1 cellular context compared by ENCODE assay signal in the genomic region with DNA sequence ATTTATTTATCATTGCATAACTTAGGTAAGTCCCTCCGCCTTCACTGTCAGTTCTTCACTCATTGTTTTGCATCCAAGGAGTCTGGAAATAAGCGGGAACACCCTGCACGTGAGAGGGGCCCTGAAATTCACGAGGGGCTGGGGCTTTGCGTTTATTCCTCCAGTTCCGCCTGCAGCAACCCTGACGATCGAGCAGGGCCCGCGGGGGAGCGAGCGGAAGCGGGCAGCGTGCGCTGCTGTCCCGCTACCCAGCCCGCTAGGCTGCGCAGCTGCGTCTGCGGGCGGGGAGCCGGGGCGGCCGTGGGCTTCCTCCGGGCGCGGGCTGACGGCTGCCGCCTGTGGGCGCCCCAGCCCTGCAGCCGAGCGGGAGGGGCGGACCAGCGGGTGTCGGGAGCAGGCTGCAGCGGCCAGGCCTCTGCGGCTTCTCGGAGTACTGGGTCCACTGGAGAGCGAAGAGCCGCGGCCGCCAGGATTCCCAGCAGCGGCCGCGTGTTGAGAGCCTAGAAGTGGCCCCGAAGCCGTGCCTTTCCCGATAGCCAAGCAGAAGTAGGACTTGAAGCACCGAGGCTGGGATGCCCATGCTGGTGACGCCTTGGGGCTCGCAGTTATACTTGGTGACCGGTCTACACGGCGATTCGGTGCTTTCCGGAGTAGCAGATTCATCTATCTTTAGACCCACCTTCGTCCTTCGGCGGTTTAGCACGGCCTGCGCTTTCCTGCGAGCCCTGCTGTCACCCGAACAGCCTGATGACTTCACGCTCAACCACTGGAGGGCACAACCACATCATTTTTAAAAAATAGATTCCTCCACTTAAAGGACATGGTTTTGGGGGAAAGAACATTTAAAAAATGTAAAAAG.
TF ChIP-seq lines count a peak whose summit lies in the region.

No MANE protein-coding gene starts in this region.

TF ChIP-seq in WTC11, 78 proteins besides CTCF, POLR2A, EP300 and RAD21 (continued from another document and continues in another):
- TF ChIP-seq, protein P1, sequence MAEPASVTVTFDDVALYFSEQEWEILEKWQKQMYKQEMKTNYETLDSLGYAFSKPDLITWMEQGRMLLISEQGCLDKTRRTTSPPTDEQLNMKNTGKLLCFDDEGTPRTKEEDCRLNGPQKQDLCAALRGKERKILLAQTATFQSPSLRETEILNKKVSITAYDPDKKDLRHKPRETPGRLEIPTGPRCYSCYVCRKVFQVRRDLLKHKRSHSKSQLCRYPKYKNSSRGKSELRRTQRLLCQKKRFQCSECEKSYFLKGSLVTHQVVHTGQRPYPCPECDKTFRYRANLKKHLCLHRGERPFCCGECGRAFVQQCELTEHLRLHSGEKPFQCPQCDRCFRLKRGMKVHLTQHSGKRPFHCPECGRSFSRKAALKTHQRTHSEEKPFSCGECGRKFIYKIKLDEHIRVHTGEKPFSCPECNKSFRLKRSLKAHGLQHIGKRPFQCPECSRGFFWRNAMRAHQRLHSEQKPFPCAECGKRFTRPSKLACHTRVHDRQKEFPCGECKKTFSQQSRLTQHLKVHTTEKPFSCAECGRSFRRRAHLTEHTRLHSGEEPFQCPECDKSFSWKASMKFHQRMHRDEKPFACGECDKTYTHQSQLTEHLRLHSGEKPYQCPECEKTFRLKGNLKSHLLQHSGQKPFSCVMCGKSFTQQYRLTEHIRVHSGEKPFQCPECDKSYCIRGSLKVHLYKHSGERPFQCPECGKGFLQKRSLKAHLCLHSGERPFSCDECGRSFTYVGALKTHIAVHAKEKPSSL (CRISPR knock-in tag; conservative IDR thresholded peaks at IDR 0.05): no peak
- TF ChIP-seq ZNF219 (CRISPR knock-in tag; IDR thresholded peaks at IDR 0.05; ENCODE audit: borderline replicate concordance): no peak; the same call in 1 of the 2 replicates
- TF ChIP-seq MXD4 (CRISPR knock-in tag; IDR thresholded peaks at IDR 0.05; ENCODE audit: borderline replicate concordance): no peak
- TF ChIP-seq NFYB (CRISPR knock-in tag; conservative IDR thresholded peaks at IDR 0.05; ENCODE audit: low read depth): no peak
- TF ChIP-seq TP53 (CRISPR knock-in tag; IDR thresholded peaks at IDR 0.05): peak; percentile 90; the same call in 1 of the 2 replicates
- TF ChIP-seq SMAD4 (CRISPR knock-in tag; IDR thresholded peaks at IDR 0.05): no peak
- no peak for TF ChIP-seq MYBL2 (CRISPR knock-in tag; IDR thresholded peaks at IDR 0.05)
- TF ChIP-seq GTF2I (CRISPR knock-in tag; conservative IDR thresholded peaks at IDR 0.05): no peak
- TF ChIP-seq RORB (CRISPR knock-in tag; IDR thresholded peaks at IDR 0.05): no peak
- TF ChIP-seq, protein P2, sequence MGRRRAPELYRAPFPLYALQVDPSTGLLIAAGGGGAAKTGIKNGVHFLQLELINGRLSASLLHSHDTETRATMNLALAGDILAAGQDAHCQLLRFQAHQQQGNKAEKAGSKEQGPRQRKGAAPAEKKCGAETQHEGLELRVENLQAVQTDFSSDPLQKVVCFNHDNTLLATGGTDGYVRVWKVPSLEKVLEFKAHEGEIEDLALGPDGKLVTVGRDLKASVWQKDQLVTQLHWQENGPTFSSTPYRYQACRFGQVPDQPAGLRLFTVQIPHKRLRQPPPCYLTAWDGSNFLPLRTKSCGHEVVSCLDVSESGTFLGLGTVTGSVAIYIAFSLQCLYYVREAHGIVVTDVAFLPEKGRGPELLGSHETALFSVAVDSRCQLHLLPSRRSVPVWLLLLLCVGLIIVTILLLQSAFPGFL (CRISPR knock-in tag; IDR thresholded peaks at IDR 0.05; ENCODE audit: borderline replicate concordance): 0 out of 2 replicates have a peak, but pooled peaks have one; percentile 47
- no peak for TF ChIP-seq KAT7 (CRISPR knock-in tag; IDR thresholded peaks at IDR 0.05; ENCODE audit: borderline replicate concordance)
- TF ChIP-seq ETV6 (CRISPR knock-in tag; IDR thresholded peaks at IDR 0.05): peak; percentile 76
- TF ChIP-seq, protein P3, sequence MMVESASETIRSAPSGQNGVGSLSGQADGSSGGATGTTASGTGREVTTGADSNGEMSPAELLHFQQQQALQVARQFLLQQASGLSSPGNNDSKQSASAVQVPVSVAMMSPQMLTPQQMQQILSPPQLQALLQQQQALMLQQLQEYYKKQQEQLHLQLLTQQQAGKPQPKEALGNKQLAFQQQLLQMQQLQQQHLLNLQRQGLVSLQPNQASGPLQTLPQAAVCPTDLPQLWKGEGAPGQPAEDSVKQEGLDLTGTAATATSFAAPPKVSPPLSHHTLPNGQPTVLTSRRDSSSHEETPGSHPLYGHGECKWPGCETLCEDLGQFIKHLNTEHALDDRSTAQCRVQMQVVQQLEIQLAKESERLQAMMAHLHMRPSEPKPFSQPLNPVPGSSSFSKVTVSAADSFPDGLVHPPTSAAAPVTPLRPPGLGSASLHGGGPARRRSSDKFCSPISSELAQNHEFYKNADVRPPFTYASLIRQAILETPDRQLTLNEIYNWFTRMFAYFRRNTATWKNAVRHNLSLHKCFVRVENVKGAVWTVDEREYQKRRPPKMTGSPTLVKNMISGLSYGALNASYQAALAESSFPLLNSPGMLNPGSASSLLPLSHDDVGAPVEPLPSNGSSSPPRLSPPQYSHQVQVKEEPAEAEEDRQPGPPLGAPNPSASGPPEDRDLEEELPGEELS (CRISPR knock-in tag; IDR thresholded peaks at IDR 0.05): peak; percentile 61; the same call in 1 of the 2 replicates
- no peak for TF ChIP-seq ZNF423 (CRISPR knock-in tag; IDR thresholded peaks at IDR 0.05)
- TF ChIP-seq RELA (CRISPR knock-in tag; IDR thresholded peaks at IDR 0.05; ENCODE audit: borderline replicate concordance): peak; percentile 77; the same call in 1 of the 2 replicates
- TF ChIP-seq, protein P4, sequence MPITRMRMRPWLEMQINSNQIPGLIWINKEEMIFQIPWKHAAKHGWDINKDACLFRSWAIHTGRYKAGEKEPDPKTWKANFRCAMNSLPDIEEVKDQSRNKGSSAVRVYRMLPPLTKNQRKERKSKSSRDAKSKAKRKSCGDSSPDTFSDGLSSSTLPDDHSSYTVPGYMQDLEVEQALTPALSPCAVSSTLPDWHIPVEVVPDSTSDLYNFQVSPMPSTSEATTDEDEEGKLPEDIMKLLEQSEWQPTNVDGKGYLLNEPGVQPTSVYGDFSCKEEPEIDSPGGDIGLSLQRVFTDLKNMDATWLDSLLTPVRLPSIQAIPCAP (CRISPR knock-in tag; IDR thresholded peaks at IDR 0.05): peak; percentile 61; the same call in 1 of the 2 replicates
- no peak for TF ChIP-seq GABPB1 (CRISPR knock-in tag; IDR thresholded peaks at IDR 0.05)
- TF ChIP-seq JAZF1 (CRISPR knock-in tag; IDR thresholded peaks at IDR 0.05): no peak
- TF ChIP-seq, protein P5, sequence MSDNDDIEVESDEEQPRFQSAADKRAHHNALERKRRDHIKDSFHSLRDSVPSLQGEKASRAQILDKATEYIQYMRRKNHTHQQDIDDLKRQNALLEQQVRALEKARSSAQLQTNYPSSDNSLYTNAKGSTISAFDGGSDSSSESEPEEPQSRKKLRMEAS (CRISPR knock-in tag; IDR thresholded peaks at IDR 0.05): peak; percentile 80
- no peak for TF ChIP-seq OVOL2 (CRISPR knock-in tag; IDR thresholded peaks at IDR 0.05; ENCODE audit: borderline replicate concordance)
- TF ChIP-seq ESRRA (CRISPR knock-in tag; IDR thresholded peaks at IDR 0.05; ENCODE audit: borderline replicate concordance): peak; percentile 85
- TF ChIP-seq CREB1 (CRISPR knock-in tag; IDR thresholded peaks at IDR 0.05): no peak
- TF ChIP-seq, protein P6, sequence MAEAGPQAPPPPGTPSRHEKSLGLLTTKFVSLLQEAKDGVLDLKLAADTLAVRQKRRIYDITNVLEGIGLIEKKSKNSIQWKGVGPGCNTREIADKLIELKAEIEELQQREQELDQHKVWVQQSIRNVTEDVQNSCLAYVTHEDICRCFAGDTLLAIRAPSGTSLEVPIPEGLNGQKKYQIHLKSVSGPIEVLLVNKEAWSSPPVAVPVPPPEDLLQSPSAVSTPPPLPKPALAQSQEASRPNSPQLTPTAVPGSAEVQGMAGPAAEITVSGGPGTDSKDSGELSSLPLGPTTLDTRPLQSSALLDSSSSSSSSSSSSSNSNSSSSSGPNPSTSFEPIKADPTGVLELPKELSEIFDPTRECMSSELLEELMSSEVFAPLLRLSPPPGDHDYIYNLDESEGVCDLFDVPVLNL (CRISPR knock-in tag; IDR thresholded peaks at IDR 0.05; ENCODE audit: borderline replicate concordance, low read depth): peak; percentile 49; the same call in 1 of the 2 replicates
- no peak for TF ChIP-seq ZBTB21 (CRISPR knock-in tag; IDR thresholded peaks at IDR 0.05; ENCODE audit: borderline replicate concordance)
- TF ChIP-seq NFATC4 (CRISPR knock-in tag; IDR thresholded peaks at IDR 0.05): no peak
- TF ChIP-seq, protein P7, sequence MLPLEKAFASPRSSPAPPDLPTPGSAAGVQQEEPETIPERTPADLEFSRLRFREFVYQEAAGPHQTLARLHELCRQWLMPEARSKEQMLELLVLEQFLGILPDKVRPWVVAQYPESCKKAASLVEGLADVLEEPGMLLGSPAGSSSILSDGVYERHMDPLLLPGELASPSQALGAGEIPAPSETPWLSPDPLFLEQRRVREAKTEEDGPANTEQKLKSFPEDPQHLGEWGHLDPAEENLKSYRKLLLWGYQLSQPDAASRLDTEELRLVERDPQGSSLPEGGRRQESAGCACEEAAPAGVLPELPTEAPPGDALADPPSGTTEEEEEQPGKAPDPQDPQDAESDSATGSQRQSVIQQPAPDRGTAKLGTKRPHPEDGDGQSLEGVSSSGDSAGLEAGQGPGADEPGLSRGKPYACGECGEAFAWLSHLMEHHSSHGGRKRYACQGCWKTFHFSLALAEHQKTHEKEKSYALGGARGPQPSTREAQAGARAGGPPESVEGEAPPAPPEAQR (CRISPR knock-in tag; IDR thresholded peaks at IDR 0.05): no peak
- TF ChIP-seq FOXP1 (CRISPR knock-in tag; IDR thresholded peaks at IDR 0.05; ENCODE audit: borderline replicate concordance): peak; percentile 64; the same call in 1 of the 2 replicates
- TF ChIP-seq, protein P8, sequence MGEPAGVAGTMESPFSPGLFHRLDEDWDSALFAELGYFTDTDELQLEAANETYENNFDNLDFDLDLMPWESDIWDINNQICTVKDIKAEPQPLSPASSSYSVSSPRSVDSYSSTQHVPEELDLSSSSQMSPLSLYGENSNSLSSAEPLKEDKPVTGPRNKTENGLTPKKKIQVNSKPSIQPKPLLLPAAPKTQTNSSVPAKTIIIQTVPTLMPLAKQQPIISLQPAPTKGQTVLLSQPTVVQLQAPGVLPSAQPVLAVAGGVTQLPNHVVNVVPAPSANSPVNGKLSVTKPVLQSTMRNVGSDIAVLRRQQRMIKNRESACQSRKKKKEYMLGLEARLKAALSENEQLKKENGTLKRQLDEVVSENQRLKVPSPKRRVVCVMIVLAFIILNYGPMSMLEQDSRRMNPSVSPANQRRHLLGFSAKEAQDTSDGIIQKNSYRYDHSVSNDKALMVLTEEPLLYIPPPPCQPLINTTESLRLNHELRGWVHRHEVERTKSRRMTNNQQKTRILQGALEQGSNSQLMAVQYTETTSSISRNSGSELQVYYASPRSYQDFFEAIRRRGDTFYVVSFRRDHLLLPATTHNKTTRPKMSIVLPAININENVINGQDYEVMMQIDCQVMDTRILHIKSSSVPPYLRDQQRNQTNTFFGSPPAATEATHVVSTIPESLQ (CRISPR knock-in tag; IDR thresholded peaks at IDR 0.05): no peak
- TF ChIP-seq CBFB (CRISPR knock-in tag; IDR thresholded peaks at IDR 0.05; ENCODE audit: low read depth): no peak
- no peak for TF ChIP-seq EMX1 (CRISPR knock-in tag; IDR thresholded peaks at IDR 0.05)
- TF ChIP-seq NFE2L1 (CRISPR knock-in tag; IDR thresholded peaks at IDR 0.05): 0 out of 2 replicates have a peak, but pooled peaks have one; percentile 52
- TF ChIP-seq, protein P9, sequence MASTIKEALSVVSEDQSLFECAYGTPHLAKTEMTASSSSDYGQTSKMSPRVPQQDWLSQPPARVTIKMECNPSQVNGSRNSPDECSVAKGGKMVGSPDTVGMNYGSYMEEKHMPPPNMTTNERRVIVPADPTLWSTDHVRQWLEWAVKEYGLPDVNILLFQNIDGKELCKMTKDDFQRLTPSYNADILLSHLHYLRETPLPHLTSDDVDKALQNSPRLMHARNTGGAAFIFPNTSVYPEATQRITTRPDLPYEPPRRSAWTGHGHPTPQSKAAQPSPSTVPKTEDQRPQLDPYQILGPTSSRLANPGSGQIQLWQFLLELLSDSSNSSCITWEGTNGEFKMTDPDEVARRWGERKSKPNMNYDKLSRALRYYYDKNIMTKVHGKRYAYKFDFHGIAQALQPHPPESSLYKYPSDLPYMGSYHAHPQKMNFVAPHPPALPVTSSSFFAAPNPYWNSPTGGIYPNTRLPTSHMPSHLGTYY (CRISPR knock-in tag; IDR thresholded peaks at IDR 0.05): no peak
- TF ChIP-seq SP1 (CRISPR knock-in tag; conservative IDR thresholded peaks at IDR 0.05): no peak
- TF ChIP-seq FOXK1 (CRISPR knock-in tag; IDR thresholded peaks at IDR 0.05): peak; percentile 54; the same call in 1 of the 2 replicates
- TF ChIP-seq, protein P10, sequence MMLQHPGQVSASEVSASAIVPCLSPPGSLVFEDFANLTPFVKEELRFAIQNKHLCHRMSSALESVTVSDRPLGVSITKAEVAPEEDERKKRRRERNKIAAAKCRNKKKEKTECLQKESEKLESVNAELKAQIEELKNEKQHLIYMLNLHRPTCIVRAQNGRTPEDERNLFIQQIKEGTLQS (CRISPR knock-in tag; conservative IDR thresholded peaks at IDR 0.05): no peak
- TF ChIP-seq, protein P11, sequence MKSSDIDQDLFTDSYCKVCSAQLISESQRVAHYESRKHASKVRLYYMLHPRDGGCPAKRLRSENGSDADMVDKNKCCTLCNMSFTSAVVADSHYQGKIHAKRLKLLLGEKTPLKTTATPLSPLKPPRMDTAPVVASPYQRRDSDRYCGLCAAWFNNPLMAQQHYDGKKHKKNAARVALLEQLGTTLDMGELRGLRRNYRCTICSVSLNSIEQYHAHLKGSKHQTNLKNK (CRISPR knock-in tag; IDR thresholded peaks at IDR 0.05): no peak
- TF ChIP-seq HMGA2 (CRISPR knock-in tag; IDR thresholded peaks at IDR 0.05): no peak
- TF ChIP-seq, protein P12, sequence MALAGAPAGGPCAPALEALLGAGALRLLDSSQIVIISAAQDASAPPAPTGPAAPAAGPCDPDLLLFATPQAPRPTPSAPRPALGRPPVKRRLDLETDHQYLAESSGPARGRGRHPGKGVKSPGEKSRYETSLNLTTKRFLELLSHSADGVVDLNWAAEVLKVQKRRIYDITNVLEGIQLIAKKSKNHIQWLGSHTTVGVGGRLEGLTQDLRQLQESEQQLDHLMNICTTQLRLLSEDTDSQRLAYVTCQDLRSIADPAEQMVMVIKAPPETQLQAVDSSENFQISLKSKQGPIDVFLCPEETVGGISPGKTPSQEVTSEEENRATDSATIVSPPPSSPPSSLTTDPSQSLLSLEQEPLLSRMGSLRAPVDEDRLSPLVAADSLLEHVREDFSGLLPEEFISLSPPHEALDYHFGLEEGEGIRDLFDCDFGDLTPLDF (CRISPR knock-in tag; IDR thresholded peaks at IDR 0.05): no peak
- TF ChIP-seq, protein P13, sequence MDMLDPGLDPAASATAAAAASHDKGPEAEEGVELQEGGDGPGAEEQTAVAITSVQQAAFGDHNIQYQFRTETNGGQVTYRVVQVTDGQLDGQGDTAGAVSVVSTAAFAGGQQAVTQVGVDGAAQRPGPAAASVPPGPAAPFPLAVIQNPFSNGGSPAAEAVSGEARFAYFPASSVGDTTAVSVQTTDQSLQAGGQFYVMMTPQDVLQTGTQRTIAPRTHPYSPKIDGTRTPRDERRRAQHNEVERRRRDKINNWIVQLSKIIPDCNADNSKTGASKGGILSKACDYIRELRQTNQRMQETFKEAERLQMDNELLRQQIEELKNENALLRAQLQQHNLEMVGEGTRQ (CRISPR knock-in tag; IDR thresholded peaks at IDR 0.05): no peak
